Comparison of ENCODE assay signal across 34 cellular contexts in genomic region chr12:55585817-55586216, GRCh38. TPM values are rescaled to one million over a fixed set of nuclear protein-coding genes. Genes with fewer than 3 reads are reported as not detected.
"Had no signal": no experiment of that assay in that cellular context is flagged by ENCODE, and none has a peak within 500 bp of the region (broad histone marks: within the 10 kb centered on the region; RNA-seq: fewer than 3 reads in every experiment).

No MANE protein-coding gene starts in this region.

- H3K27me3 Mint-ChIP-seq: type B pancreatic cell had no signal

- H3K4me1 Mint-ChIP-seq: stimulated activated effector memory CD8-positive, alpha-beta T cell treated with anti-CD3 and anti-CD28 coated beads, Interleukin-12 subunit alpha, Interleukin-12 subunit beta, amount 100 ng/mL, for 72 hours; stimulated activated memory B cell treated with anti-CD40 and anti-IgM and Interleukin-4, amounts not matched to agents 10 μg/mL and 1 μg/mL and 100 μg/mL, for 72 hours; stimulated activated naive B cell treated with anti-CD40 and anti-IgM and Interleukin-4, amounts not matched to agents 10 μg/mL and 1 μg/mL and 100 μg/mL, for 72 hours; stimulated activated naive CD8-positive, alpha-beta T cell treated with anti-CD3 and anti-CD28 coated beads, Interleukin-15, amount 100 ng/mL, for 72 hours had no signal

- H3K4me1 ChIP-seq: stomach, suprapubic skin, testis, thyroid gland, tibial artery, tibial nerve, transverse colon, upper lobe of left lung, upper lobe of right lung, uterus, vagina had no signal

- H3K36me3 Mint-ChIP-seq: stimulated activated effector memory CD8-positive, alpha-beta T cell treated with anti-CD3 and anti-CD28 coated beads, Interleukin-12 subunit alpha, Interleukin-12 subunit beta, amount 100 ng/mL, for 72 hours; stimulated activated memory B cell treated with anti-CD40 and anti-IgM and Interleukin-4, amounts not matched to agents 10 μg/mL and 1 μg/mL and 100 μg/mL, for 72 hours; type B pancreatic cell had no signal

- ATAC-seq: stimulated activated effector memory CD8-positive, alpha-beta T cell treated with anti-CD3 and anti-CD28 coated beads, Interleukin-12 subunit alpha, Interleukin-12 subunit beta, amount 100 ng/mL, for 72 hours; stimulated activated memory B cell treated with anti-CD40 and anti-IgM and Interleukin-4, amounts not matched to agents 10 μg/mL and 1 μg/mL and 100 μg/mL, for 72 hours; stimulated activated naive B cell treated with anti-CD40 and anti-IgM and Interleukin-4, amounts not matched to agents 10 μg/mL and 1 μg/mL and 100 μg/mL, for 72 hours; stimulated activated naive CD8-positive, alpha-beta T cell treated with anti-CD3 and anti-CD28 coated beads, Interleukin-15, amount 100 ng/mL, for 72 hours; stimulated activated naive CD8-positive, alpha-beta T cell treated with anti-CD3 and anti-CD28 coated beads, Interleukin-15, Interleukin-2, amounts not matched to agents 100 U/mL and 50 U/mL, for 24 hours; upper lobe of right lung had no signal

- DNase-seq: stimulated activated CD4-positive, alpha-beta T cell treated with anti-CD3 and anti-CD28 coated beads, Interleukin-2, amount 100 ng/mL, for 48 hours; stimulated activated CD4-positive, alpha-beta T cell treated with anti-CD3 and anti-CD28 coated beads, Interleukin-4, amount 100 ng/mL, for 1 hour; stimulated activated CD4-positive, alpha-beta T cell treated with anti-CD3 and anti-CD28 coated beads, Interleukin-4, amount 100 ng/mL, for 24 hours; stimulated activated CD4-positive, alpha-beta T cell treated with anti-CD3 and anti-CD28 coated beads, Interleukin-4, amount 100 ng/mL, for 4 hours; stimulated activated CD8-positive, alpha-beta memory T cell treated with anti-CD3 and anti-CD28 coated beads, Interleukin-4, amount 100 ng/mL, for 48 hours; stimulated activated naive B cell treated with anti-CD40 and anti-IgM and Interleukin-4, amounts not matched to agents 10 μg/mL and 1 μg/mL and 100 μg/mL, for 72 hours; stimulated activated naive CD4-positive, alpha-beta T cell; stimulated activated naive CD4-positive, alpha-beta T cell treated with Interleukin-2 at 50 U/mL for 16 hours; stimulated activated naive CD8-positive, alpha-beta T cell treated with anti-CD3 and anti-CD28 coated beads, Interleukin-15, amount 100 ng/mL, for 72 hours; stimulated activated naive CD8-positive, alpha-beta T cell treated with anti-CD3 and anti-CD28 coated beads, Interleukin-15, Interleukin-2, amounts not matched to agents 100 U/mL and 50 U/mL, for 24 hours; stomach; substantia nigra; testis; thyroid gland; tibial artery; transverse colon; trophoblast cell; upper lobe of left lung; upper lobe of right lung; uterus had no signal

- H3K4me3 ChIP-seq: stomach, suprapubic skin, testis, thoracic aorta, thyroid gland, tibial artery, tibial nerve, transverse colon, upper lobe of left lung, upper lobe of right lung, uterus, vagina had no signal

- H3K27ac Mint-ChIP-seq: stimulated activated effector memory CD8-positive, alpha-beta T cell treated with anti-CD3 and anti-CD28 coated beads, Interleukin-12 subunit alpha, Interleukin-12 subunit beta, amount 100 ng/mL, for 72 hours; stimulated activated memory B cell treated with anti-CD40 and anti-IgM and Interleukin-4, amounts not matched to agents 10 μg/mL and 1 μg/mL and 100 μg/mL, for 72 hours; stimulated activated naive B cell treated with anti-CD40 and anti-IgM and Interleukin-4, amounts not matched to agents 10 μg/mL and 1 μg/mL and 100 μg/mL, for 72 hours; stimulated activated naive CD8-positive, alpha-beta T cell treated with anti-CD3 and anti-CD28 coated beads, Interleukin-15, amount 100 ng/mL, for 72 hours; stimulated activated naive CD8-positive, alpha-beta T cell treated with anti-CD3 and anti-CD28 coated beads, Interleukin-15, Interleukin-2, amounts not matched to agents 100 ng/mL and 50 ng/mL, for 24 hours; type B pancreatic cell had no signal

- H3K27me3 ChIP-seq: stomach, suprapubic skin, testis, thyroid gland, tibial artery, tibial nerve, transverse colon, upper lobe of left lung, upper lobe of right lung, uterus, vagina had no signal

- H3K9me3 Mint-ChIP-seq: stimulated activated effector memory CD8-positive, alpha-beta T cell treated with anti-CD3 and anti-CD28 coated beads, Interleukin-12 subunit alpha, Interleukin-12 subunit beta, amount 100 ng/mL, for 72 hours; stimulated activated memory B cell treated with anti-CD40 and anti-IgM and Interleukin-4, amounts not matched to agents 10 μg/mL and 1 μg/mL and 100 μg/mL, for 72 hours; stimulated activated naive CD8-positive, alpha-beta T cell treated with anti-CD3 and anti-CD28 coated beads, Interleukin-15, Interleukin-2, amounts not matched to agents 100 ng/mL and 50 ng/mL, for 24 hours; type B pancreatic cell had no signal

- H3K27ac ChIP-seq: stomach, suprapubic skin, testis, thoracic aorta, thyroid gland, tibial artery, tibial nerve, transverse colon, upper lobe of left lung, upper lobe of right lung, uterus, vagina had no signal

- H3K4me3 Mint-ChIP-seq: stimulated activated effector memory CD8-positive, alpha-beta T cell treated with anti-CD3 and anti-CD28 coated beads, Interleukin-12 subunit alpha, Interleukin-12 subunit beta, amount 100 ng/mL, for 72 hours; stimulated activated memory B cell treated with anti-CD40 and anti-IgM and Interleukin-4, amounts not matched to agents 10 μg/mL and 1 μg/mL and 100 μg/mL, for 72 hours; stimulated activated naive B cell treated with anti-CD40 and anti-IgM and Interleukin-4, amounts not matched to agents 10 μg/mL and 1 μg/mL and 100 μg/mL, for 72 hours; stimulated activated naive CD8-positive, alpha-beta T cell treated with anti-CD3 and anti-CD28 coated beads, Interleukin-15, amount 100 ng/mL, for 72 hours; stimulated activated naive CD8-positive, alpha-beta T cell treated with anti-CD3 and anti-CD28 coated beads, Interleukin-15, Interleukin-2, amounts not matched to agents 100 ng/mL and 50 ng/mL, for 24 hours; type B pancreatic cell had no signal

- H3K9me3 ChIP-seq: testis, thoracic aorta, thyroid gland, transverse colon, upper lobe of left lung, upper lobe of right lung, vagina had no signal

- FAIRE-seq: urothelium cell line had no signal

- H3K36me3 ChIP-seq: stomach, suprapubic skin, thoracic aorta, thyroid gland, tibial artery, tibial nerve, transverse colon, upper lobe of left lung, upper lobe of right lung, uterus, vagina had no signal

RNA-seq across cellular contexts. Expression of gene OR2AP1, which starts 13.5 kb away (rescaled TPM):
- total RNA-seq: stomach, subcutaneous adipose tissue, suprapubic skin, temporal lobe, testis, thoracic aorta, thyroid gland, tibial nerve, transverse colon, upper lobe of left lung, upper lobe of right lung, ureter, urinary bladder, uterus, vagina had no signal
- polyA plus RNA-seq: stomach, urinary bladder had no signal

RNA-seq across cellular contexts. Expression of gene OR6C4, which starts 36.4 kb away (rescaled TPM):
- total RNA-seq: stomach, subcutaneous adipose tissue, suprapubic skin, temporal lobe, testis, thoracic aorta, thyroid gland, tibial nerve, transverse colon, upper lobe of left lung, upper lobe of right lung, ureter, urinary bladder, uterus, vagina had no signal
- polyA plus RNA-seq: stomach, thymus, urinary bladder had no signal

RNA-seq across cellular contexts. Expression of gene OR10P1, which starts 50.9 kb away (rescaled TPM):
- total RNA-seq: stomach, subcutaneous adipose tissue, suprapubic skin, temporal lobe, testis, thoracic aorta, thyroid gland, tibial nerve, transverse colon, upper lobe of left lung, upper lobe of right lung, ureter, urinary bladder, uterus, vagina had no signal
- polyA plus RNA-seq: stomach, urinary bladder had no signal
